ENCODE assay signal across 1 cellular context in genomic region chr6:31538805-31539400, GRCh38.
TF ChIP-seq lines count a peak whose summit lies in the region.

No MANE protein-coding gene starts in this region.

TF ChIP-seq in endothelial cell of umbilical vein, 7 proteins besides CTCF, POLR2A, EP300 and RAD21:
- no peak for TF ChIP-seq GATA2 (IDR thresholded peaks at IDR 0.05; ENCODE audit: insufficient read depth, insufficient read length, low read depth, low read length)
- TF ChIP-seq EZH2 (IDR thresholded peaks at IDR 0.05; ENCODE audit: borderline replicate concordance, low read depth, low read length, severe bottlenecking) = no peak
- no peak for TF ChIP-seq POLR2AphosphoS5 (IDR thresholded peaks at IDR 0.05; ENCODE audit: insufficient read depth, low read depth, low read length)
- no peak for TF ChIP-seq MAX (IDR thresholded peaks at IDR 0.05; ENCODE audit: insufficient read depth, insufficient read length)
- no peak for TF ChIP-seq FOS (IDR thresholded peaks at IDR 0.05; ENCODE audit: borderline replicate concordance, insufficient read depth, low read length)
- no peak for TF ChIP-seq JUN (IDR thresholded peaks at IDR 0.05; ENCODE audit: borderline replicate concordance, insufficient read depth, insufficient read length, low read depth)
- no peak for TF ChIP-seq MYC (IDR thresholded peaks at IDR 0.05; ENCODE audit: low read depth, low read length)
